Comparison of ENCODE assay signal across 1 cellular context in genomic region chr1:30229557-30229956, GRCh38.
A peak's percentile ranks its signal among the peaks of the same experiment; 100 is the strongest.
TF ChIP-seq lines count a peak whose summit lies in the region.

No MANE protein-coding gene starts in this region.

TF ChIP-seq in K562, 482 proteins besides CTCF, POLR2A, EP300 and RAD21:
- TF ChIP-seq CEBPB (tag; IDR thresholded peaks at IDR 0.05) (peak; percentile 47), TAF1 (IDR thresholded peaks at IDR 0.05; ENCODE audit: control insufficient read depth, extremely low read depth, insufficient read depth, low read length, severe bottlenecking) (no peak)
